14 cellular contexts compared by ENCODE assay signal in the genomic region with DNA sequence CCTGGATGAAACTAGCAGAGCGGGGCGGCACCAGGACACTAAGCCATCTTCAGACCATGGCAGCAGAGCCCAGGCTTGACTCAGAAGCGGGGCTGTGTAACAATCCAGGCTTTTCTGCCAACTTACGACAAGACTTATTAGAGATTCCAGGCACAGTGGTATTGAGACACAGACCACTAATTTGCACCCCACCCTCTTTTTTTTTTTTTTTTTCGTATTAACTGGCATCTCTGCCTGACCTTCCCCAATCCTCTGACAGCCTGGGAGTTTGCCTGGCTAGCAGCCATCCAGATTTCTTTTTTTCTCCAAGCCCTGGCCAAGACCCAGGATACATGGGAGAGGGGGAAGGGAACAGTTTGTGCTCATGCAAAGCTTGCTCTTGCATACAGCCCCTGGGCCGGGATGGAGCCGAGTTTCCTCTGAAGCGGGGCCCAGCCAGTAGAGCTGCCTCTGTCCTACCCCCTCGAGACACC.
DNase-seq lines count a peak whose midpoint lies in the region; ATAC-seq lines count a peak whose summit lies in the region.
"Had no signal": no experiment of that assay in that cellular context is flagged by ENCODE, and none has a peak within 500 bp of the region (broad histone marks: within the 10 kb centered on the region; RNA-seq: fewer than 3 reads in every experiment).

No MANE protein-coding gene starts in this region.

- H3K27me3 Mint-ChIP-seq in T-helper 17 cell = peaks cover 7% of the 10 kb centered on the region
- H3K27me3 Mint-ChIP-seq: activated naive CD4-positive, alpha-beta T cell treated with anti-CD3 and anti-CD28 coated beads, Interleukin-2, amount 50 U/mL, for 24 hours had no signal

- H3K36me3 Mint-ChIP-seq in T-helper 17 cell (ENCODE audit: low read depth) = no peaks in the 10 kb centered on the region
- H3K36me3 Mint-ChIP-seq: activated naive CD4-positive, alpha-beta T cell treated with anti-CD3 and anti-CD28 coated beads, Interleukin-2, amount 50 U/mL, for 24 hours had no signal

- H3K4me1 Mint-ChIP-seq in T-helper 17 cell = peaks cover 6% of the 10 kb centered on the region

- H3K27ac Mint-ChIP-seq in T-helper 17 cell = peak overlapping the region; percentile 6
- H3K27ac Mint-ChIP-seq: activated CD4-positive, alpha-beta memory T cell treated with anti-CD3 and anti-CD28 coated beads, Interleukin-2, amount 10 ng/mL, durations not matched to agents 7 days and 5 days; activated naive CD4-positive, alpha-beta T cell treated with anti-CD3 and anti-CD28 coated beads, Interleukin-2, amount 50 U/mL, for 24 hours; nephron progenitor cell had no signal

- DNase-seq in DMS 273 treated with DMSO at 0.1 percent for 48 hours (lab: John Stamatoyannopoulos, UW) (peak; percentile 37), T-helper 17 cell (no peak), cardiac septum (ENCODE audit: low spot score) (peak; percentile 74), posterior vena cava (ENCODE audit: low spot score) (peak; percentile 88), NCI-H1417 treated with DMSO at 0.1 percent for 48 hours (lab: John Stamatoyannopoulos, UW) (no peak), H4 (ENCODE audit: low spot score) (no peak), COLO668 (lab: John Stamatoyannopoulos, UW; ENCODE audit: unreplicated experiment) (no peak)
- DNase-seq: NCI-H526; nephron progenitor cell; stimulated activated CD4-positive, alpha-beta T cell treated with anti-CD3 and anti-CD28 coated beads, Interleukin-1b, Interleukin-23, amount 100 ng/mL, for 48 hours had no signal

- no peak for ATAC-seq in T-helper 17 cell
- ATAC-seq in GM21526 (IDR thresholded peaks at IDR 0.05; ENCODE audit: low FRiP score, unreplicated experiment) = no peak
- ATAC-seq: HCT116 had no signal

- no peaks in the 10 kb centered on the region for H3K9me3 ChIP-seq in T-helper 17 cell (ENCODE audit: control insufficient read depth, low read length, poor library complexity, severe bottlenecking)

- intact Hi-C loops in cardiac septum (cut with DNase I) = loop anchor here (5.0 kb wide), 2 partner anchors 108 to 183 kb away; a partner anchor contains a TSS
- intact Hi-C loops in posterior vena cava (cut with DNase I) = loop anchor here in 1 of 2 donors (10.0 kb wide), 1 partner anchor 101 kb away; no protein-coding TSS in a partner anchor

- no peak overlapping the region for H3K4me3 Mint-ChIP-seq in T-helper 17 cell
- H3K4me3 Mint-ChIP-seq: activated CD4-positive, alpha-beta memory T cell treated with anti-CD3 and anti-CD28 coated beads, Interleukin-2, amount 10 ng/mL, durations not matched to agents 7 days and 5 days; activated naive CD4-positive, alpha-beta T cell treated with anti-CD3 and anti-CD28 coated beads, Interleukin-2, amount 50 U/mL, for 24 hours; nephron progenitor cell had no signal

Comparison
In these comparisons a context has a peak if more than half of its experiments do, and no peak if none do; other contexts are left out.
1. DNase-seq: peak in DMS 273 treated with DMSO at 0.1 percent for 48 hours (single experiment), cardiac septum (single experiment) and posterior vena cava (single experiment); none in T-helper 17 cell (0 of 3), NCI-H1417 treated with DMSO at 0.1 percent for 48 hours (single experiment), H4 (single experiment) and COLO668 (single experiment).